ENCODE assay signal across 34 cellular contexts in genomic region chr7:28868700-28869099, GRCh38.
"Had no signal": no experiment of that assay in that cellular context is flagged by ENCODE, and none has a peak within 500 bp of the region (broad histone marks: within the 10 kb centered on the region; RNA-seq: fewer than 3 reads in every experiment).

No MANE protein-coding gene starts in this region.

- H3K9me3 ChIP-seq: MG63 had no signal

- H3K27ac ChIP-seq: KMS-11 had no signal

- H3K36me3 ChIP-seq: MG63 had no signal

- DNase-seq: Karpas-422, Kasumi-1, MG63, MM.1S, MV-4-11, NCI-H1048, NCI-H1092, NCI-H1092 treated with DMSO at 0.1 percent for 48 hours, NCI-H1105, NCI-H1105 treated with DMSO at 0.1 percent for 48 hours, NCI-H1417 treated with DMSO at 0.1 percent for 48 hours, NCI-H1436, NCI-H1436 treated with DMSO at 0.1 percent for 48 hours, NCI-H146, NCI-H1694, NCI-H1694 treated with DMSO at 0.1 percent for 48 hours, NCI-H187, NCI-H187 treated with DMSO at 0.1 percent for 48 hours, NCI-H1930, NCI-H2029, NCI-H2029 treated with DMSO at 0.1 percent for 48 hours, NCI-H2081, NCI-H2081 treated with DMSO at 0.1 percent for 48 hours, NCI-H2107, NCI-H2171, NCI-H2171 treated with DMSO at 0.1 percent for 48 hours, NCI-H2227 treated with DMSO at 0.1 percent for 48 hours, NCI-H226, NCI-H345, NCI-H446, NCI-H446 treated with DMSO at 0.1 percent for 48 hours, NCI-H510A, NCI-H510A treated with DMSO at 0.1 percent for 48 hours had no signal

- H3K4me3 ChIP-seq: MG63 had no signal

- H3K27me3 ChIP-seq: MG63 had no signal
